ENCODE assay signal across 25 cellular contexts in the genomic region with DNA sequence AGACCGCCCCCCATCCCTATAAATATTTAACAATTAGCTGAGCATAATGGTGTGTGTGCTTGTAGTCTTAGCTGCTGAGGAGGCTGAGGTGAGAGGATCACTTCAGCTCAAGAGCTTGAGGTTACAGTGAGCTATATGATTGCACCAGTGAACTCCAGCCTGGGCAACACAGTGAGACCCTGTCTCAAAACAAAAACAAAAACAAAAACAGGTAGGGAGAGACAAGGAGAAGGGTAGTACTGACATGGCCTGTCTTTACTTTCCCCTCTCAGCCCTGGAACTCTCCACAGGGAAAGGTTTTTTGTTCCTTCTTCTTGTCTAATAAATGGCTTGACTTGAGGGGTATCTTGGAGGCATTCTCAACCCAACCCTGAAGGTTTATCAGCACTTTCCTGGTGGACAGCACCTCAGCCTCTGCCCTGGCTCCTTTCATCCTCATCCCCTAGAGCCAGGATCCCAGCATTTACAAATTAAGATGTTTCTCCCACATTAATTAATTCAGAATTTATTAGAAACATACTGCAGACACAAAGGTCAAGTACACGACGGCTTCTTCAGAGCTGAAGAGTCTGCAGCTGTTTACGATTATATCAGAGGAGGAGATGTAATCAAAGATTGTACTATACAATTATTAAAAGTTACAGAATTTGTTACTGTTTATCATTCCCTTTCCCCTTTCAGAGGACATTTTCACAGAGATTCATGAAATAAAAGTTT.
A peak's percentile ranks its signal among the peaks of the same experiment; 100 is the strongest.
DNase-seq lines count a peak whose midpoint lies in the region; ATAC-seq, FAIRE-seq and TF ChIP-seq lines count a peak whose summit lies in the region.
"Had no signal": no experiment of that assay in that cellular context is flagged by ENCODE, and none has a peak within 500 bp of the region (broad histone marks: within the 10 kb centered on the region; RNA-seq: fewer than 3 reads in every experiment).

No MANE protein-coding gene starts in this region.

- POLR2A ChIA-PET in A549 (lab: Yijun Ruan, JAX), result no interaction called here

- H3K27me3 ChIP-seq in liver (ENCODE audit: control insufficient read depth in 4 of 4, insufficient read depth in 4 of 4, low read length in 3 of 4) (no peaks in the 10 kb centered on the region), Peyer's patch (no peaks in the 10 kb centered on the region), aorta (ENCODE audit: control insufficient read depth in 1 of 2, insufficient read depth in 2 of 2, low read length in 1 of 2) (no peaks in the 10 kb centered on the region)
- H3K27me3 ChIP-seq: BE2C, dorsolateral prefrontal cortex, gastroesophageal sphincter, stomach had no signal

- no peak for TF ChIP-seq EP300 in A549 (IDR thresholded peaks at IDR 0.05)

- H3K9me3 ChIP-seq in A549 (no peaks in the 10 kb centered on the region), liver (ENCODE audit: control insufficient read depth in 4 of 4, low read length in 3 of 4) (no peaks in the 10 kb centered on the region), Peyer's patch (no peaks in the 10 kb centered on the region), aorta (ENCODE audit: control insufficient read depth, low read length) (no peaks in the 10 kb centered on the region)
- H3K9me3 ChIP-seq: BE2C, Caco-2, gastroesophageal sphincter, left ventricle myocardium inferior, stomach had no signal

- no peak for FAIRE-seq in A549 (lab: Jason Lieb, UNC)
- FAIRE-seq: small intestine had no signal

- ATAC-seq in A549 (0 out of 6 replicates have a peak, but pooled peaks of 1 of the 2 experiments have one; percentile 30), aorta (ENCODE audit: low FRiP score) (no peak), HG02981 (IDR thresholded peaks at IDR 0.05; ENCODE audit: unreplicated experiment) (no peak)
- ATAC-seq: gastroesophageal sphincter, Right ventricle myocardium inferior had no signal

- TF ChIP-seq POLR2A in A549 (IDR thresholded peaks at IDR 0.05; ENCODE audit: low read length), result no peak
- no peak for TF ChIP-seq POLR2A in Peyer's patch (IDR thresholded peaks at IDR 0.05)

- TF ChIP-seq RAD21 in A549 (conservative IDR thresholded peaks at IDR 0.05 in 1 of 2, IDR thresholded peaks at IDR 0.05 in 1 of 2) (no peak), liver (IDR thresholded peaks at IDR 0.05) (no peak)

- H3K4me2 ChIP-seq in A549, result no peak overlapping the region

- TF ChIP-seq CTCF in A549 (IDR thresholded peaks at IDR 0.05) (no peak), liver (IDR thresholded peaks at IDR 0.05; ENCODE audit: low read depth, low read length, missing input control) (no peak), Peyer's patch (IDR thresholded peaks at IDR 0.05) (no peak)

- intact Hi-C loops in aorta (cut with DNase I), result no loop called here

- H3K36me3 ChIP-seq in liver (ENCODE audit: control insufficient read depth in 4 of 4, insufficient read depth in 3 of 4, low read depth in 1 of 4, low read length in 3 of 4), result peaks cover 0 to 8% (median 5%) of the 10 kb centered on the region in 4 donors
- H3K36me3 ChIP-seq in Peyer's patch, result no peaks in the 10 kb centered on the region
- H3K36me3 ChIP-seq in aorta (ENCODE audit: control insufficient read depth in 1 of 2, insufficient read depth in 2 of 2, low read length in 1 of 2), result no peaks in the 10 kb centered on the region
- H3K36me3 ChIP-seq: gastroesophageal sphincter, left ventricle myocardium inferior had no signal

- H3K27ac ChIP-seq in A549, result no peak overlapping the region
- H3K27ac ChIP-seq in liver (ENCODE audit: low read depth in 1 of 2, low read length in 2 of 2), result no peak overlapping the region
- no peak overlapping the region for H3K27ac ChIP-seq in Peyer's patch
- no peak overlapping the region for H3K27ac ChIP-seq in aorta (ENCODE audit: low read depth in 1 of 2, low read length in 2 of 2)
- H3K27ac ChIP-seq: left ventricle myocardium inferior, stomach, WERI-Rb-1 had no signal

- peaks cover 17% of the 10 kb centered on the region for H3K4me1 ChIP-seq in A549
- H3K4me1 ChIP-seq in liver (ENCODE audit: control insufficient read depth in 4 of 4, insufficient read depth in 4 of 4, low read length in 3 of 4), result peaks cover 3 to 10% (median 7%) of the 10 kb centered on the region in 4 donors
- H3K4me1 ChIP-seq in Peyer's patch, result peaks cover 0 to 21% (median 0%) of the 10 kb centered on the region in 4 donors
- H3K4me1 ChIP-seq in aorta (ENCODE audit: control insufficient read depth in 1 of 2, insufficient read depth in 2 of 2, low read length in 2 of 2), result no peaks in the 10 kb centered on the region
- H3K4me1 ChIP-seq: Caco-2 had no signal

- no peak overlapping the region for H3K9ac ChIP-seq in liver (ENCODE audit: low read depth in 1 of 2, low read length in 2 of 2)

- no peak overlapping the region for H3K4me3 ChIP-seq in A549
- H3K4me3 ChIP-seq in liver (ENCODE audit: low read depth in 1 of 3, low read length in 3 of 3), result no peak overlapping the region
- H3K4me3 ChIP-seq in Peyer's patch, result no peak overlapping the region
- no peak overlapping the region for H3K4me3 ChIP-seq in aorta (ENCODE audit: low read length in 2 of 2)
- H3K4me3 ChIP-seq: dorsolateral prefrontal cortex, gastroesophageal sphincter, left ventricle myocardium inferior, stomach had no signal

- CTCF ChIA-PET in A549 (lab: Yijun Ruan, JAX), result no interaction called here

- 97% methylated on average over 4 of the region's 4 CpGs for WGBS in A549 (ENCODE audit: missing lambda C conversion rate)
- WGBS in liver, result 91% methylated on average over 4 of the region's 4 CpGs
- 96 to 99% methylated on average over 4 of the region's 4 CpGs for WGBS in aorta, 2 donors

- DNase-seq in A549 (ENCODE audit: low read depth in 1 of 2, low spot score in 1 of 2) (no peak), dermis blood vessel endothelial cell (peak; percentile 35), Peyer's patch (no peak), aorta (no peak)
- no peak for DNase-seq in activated CD4-positive, alpha-beta T cell treated with anti-CD3 and anti-CD28 coated beads, Interleukin-2, amount 50 U/mL, for 48 hours
- DNase-seq: 8988T; activated CD4-positive, alpha-beta T cell treated with anti-CD3 and anti-CD28 coated beads, Interleukin-2, amount 50 U/mL, for 4 hours; amniotic stem cell; BE2C; dorsolateral prefrontal cortex; left ventricle myocardium inferior; midbrain; NCI-H1436 treated with DMSO at 0.1 percent for 48 hours; NCI-H2171; NCI-H526; small intestine; stimulated activated CD4-positive, alpha-beta T cell treated with anti-CD3 and anti-CD28 coated beads, Interleukin-2, amount 100 ng/mL, for 48 hours; stomach; WERI-Rb-1 had no signal

TF ChIP-seq in A549, 52 proteins besides CTCF, POLR2A, EP300 and RAD21 (continues in another document):
- TF ChIP-seq NPAS2 (CRISPR knock-in tag; IDR thresholded peaks at IDR 0.05; ENCODE audit: borderline replicate concordance), result no peak

TF ChIP-seq in PFSK-1, 5 proteins besides CTCF, POLR2A, EP300 and RAD21 (continues in another document):
- TF ChIP-seq SIN3A (IDR thresholded peaks at IDR 0.05; ENCODE audit: borderline replicate concordance, insufficient read depth, low read length), result no peak

TF ChIP-seq in liver, 16 proteins besides CTCF, POLR2A, EP300 and RAD21:
- TF ChIP-seq, protein P1, sequence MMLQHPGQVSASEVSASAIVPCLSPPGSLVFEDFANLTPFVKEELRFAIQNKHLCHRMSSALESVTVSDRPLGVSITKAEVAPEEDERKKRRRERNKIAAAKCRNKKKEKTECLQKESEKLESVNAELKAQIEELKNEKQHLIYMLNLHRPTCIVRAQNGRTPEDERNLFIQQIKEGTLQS (IDR thresholded peaks at IDR 0.05), result no peak
- TF ChIP-seq, protein P2, sequence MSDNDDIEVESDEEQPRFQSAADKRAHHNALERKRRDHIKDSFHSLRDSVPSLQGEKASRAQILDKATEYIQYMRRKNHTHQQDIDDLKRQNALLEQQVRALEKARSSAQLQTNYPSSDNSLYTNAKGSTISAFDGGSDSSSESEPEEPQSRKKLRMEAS (IDR thresholded peaks at IDR 0.05), result no peak
- TF ChIP-seq, protein P3, sequence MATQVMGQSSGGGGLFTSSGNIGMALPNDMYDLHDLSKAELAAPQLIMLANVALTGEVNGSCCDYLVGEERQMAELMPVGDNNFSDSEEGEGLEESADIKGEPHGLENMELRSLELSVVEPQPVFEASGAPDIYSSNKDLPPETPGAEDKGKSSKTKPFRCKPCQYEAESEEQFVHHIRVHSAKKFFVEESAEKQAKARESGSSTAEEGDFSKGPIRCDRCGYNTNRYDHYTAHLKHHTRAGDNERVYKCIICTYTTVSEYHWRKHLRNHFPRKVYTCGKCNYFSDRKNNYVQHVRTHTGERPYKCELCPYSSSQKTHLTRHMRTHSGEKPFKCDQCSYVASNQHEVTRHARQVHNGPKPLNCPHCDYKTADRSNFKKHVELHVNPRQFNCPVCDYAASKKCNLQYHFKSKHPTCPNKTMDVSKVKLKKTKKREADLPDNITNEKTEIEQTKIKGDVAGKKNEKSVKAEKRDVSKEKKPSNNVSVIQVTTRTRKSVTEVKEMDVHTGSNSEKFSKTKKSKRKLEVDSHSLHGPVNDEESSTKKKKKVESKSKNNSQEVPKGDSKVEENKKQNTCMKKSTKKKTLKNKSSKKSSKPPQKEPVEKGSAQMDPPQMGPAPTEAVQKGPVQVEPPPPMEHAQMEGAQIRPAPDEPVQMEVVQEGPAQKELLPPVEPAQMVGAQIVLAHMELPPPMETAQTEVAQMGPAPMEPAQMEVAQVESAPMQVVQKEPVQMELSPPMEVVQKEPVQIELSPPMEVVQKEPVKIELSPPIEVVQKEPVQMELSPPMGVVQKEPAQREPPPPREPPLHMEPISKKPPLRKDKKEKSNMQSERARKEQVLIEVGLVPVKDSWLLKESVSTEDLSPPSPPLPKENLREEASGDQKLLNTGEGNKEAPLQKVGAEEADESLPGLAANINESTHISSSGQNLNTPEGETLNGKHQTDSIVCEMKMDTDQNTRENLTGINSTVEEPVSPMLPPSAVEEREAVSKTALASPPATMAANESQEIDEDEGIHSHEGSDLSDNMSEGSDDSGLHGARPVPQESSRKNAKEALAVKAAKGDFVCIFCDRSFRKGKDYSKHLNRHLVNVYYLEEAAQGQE (IDR thresholded peaks at IDR 0.05), result peak; percentile 98
